20 cellular contexts compared by ENCODE assay signal in genomic region chr12:57203201-57203600, GRCh38. TPM values are rescaled to one million over a fixed set of nuclear protein-coding genes. Genes with fewer than 3 reads are reported as not detected.
DNase-seq lines count a peak whose midpoint lies in the region; ATAC-seq and TF ChIP-seq lines count a peak whose summit lies in the region.
"Had no signal": no experiment of that assay in that cellular context is flagged by ENCODE, and none has a peak within 500 bp of the region (broad histone marks: within the 10 kb centered on the region; RNA-seq: fewer than 3 reads in every experiment).

No MANE protein-coding gene starts in this region.

- peaks cover 32% of the 10 kb centered on the region for H3K36me3 Mint-ChIP-seq in MCF 10A (ENCODE audit: insufficient read depth, unreplicated experiment)
- H3K36me3 Mint-ChIP-seq: CD8-positive, alpha-beta memory T cell had no signal

- H3K18ac ChIP-seq in mesenchymal stem cell (ENCODE audit: low read depth in 1 of 2, low read length in 2 of 2) = no peak overlapping the region

- H3K27me3 Mint-ChIP-seq in MCF 10A (ENCODE audit: insufficient read depth, unreplicated experiment) = no peaks in the 10 kb centered on the region
- H3K27me3 Mint-ChIP-seq: CD4-positive, alpha-beta T cell; CD8-positive, alpha-beta memory T cell had no signal

- H4K8ac ChIP-seq in mesenchymal stem cell (ENCODE audit: low read length) = no peak overlapping the region

- no peaks in the 10 kb centered on the region for H3K27me3 ChIP-seq in breast epithelium
- no peaks in the 10 kb centered on the region for H3K27me3 ChIP-seq in mesenchymal stem cell (ENCODE audit: control insufficient read depth in 1 of 2, insufficient read depth in 1 of 2, low read length in 2 of 2)
- H3K27me3 ChIP-seq: BE2C; BLaER1 treated with 17β-estradiol and CSF1 and Interleukin-3, amounts not matched to agents 10 nM and 100 nM had no signal

- H3K27ac Mint-ChIP-seq in MCF 10A (ENCODE audit: low read depth, unreplicated experiment) = peak overlapping the region; percentile 57
- H3K27ac Mint-ChIP-seq: CD14-positive monocyte; CD4-positive, alpha-beta T cell; CD8-positive, alpha-beta memory T cell had no signal

- no peak overlapping the region for H3K27ac ChIP-seq in breast epithelium
- H3K27ac ChIP-seq in RWPE1 = peak overlapping the region; percentile 19; the same call in 1 of the 2 replicates
- H3K27ac ChIP-seq in mesenchymal stem cell (ENCODE audit: low read length, poor library complexity, severe bottlenecking) = no peak overlapping the region
- H3K27ac ChIP-seq: 22Rv1; BLaER1 treated with 17β-estradiol and CSF1 and Interleukin-3, amounts not matched to agents 10 nM and 100 nM; GM23248 had no signal

- H3K4me1 ChIP-seq in breast epithelium (no peaks in the 10 kb centered on the region), mesenchymal stem cell (ENCODE audit: control insufficient read depth, insufficient read depth, low read depth, low read length) (no peaks in the 10 kb centered on the region)
- H3K4me1 ChIP-seq: BE2C had no signal

- H3K9me3 Mint-ChIP-seq in MCF 10A (ENCODE audit: unreplicated experiment) = no peaks in the 10 kb centered on the region
- H3K9me3 Mint-ChIP-seq: CD4-positive, alpha-beta T cell had no signal

- no peak overlapping the region for H3K23ac ChIP-seq in mesenchymal stem cell (ENCODE audit: low read length in 2 of 2)

- H3K9me3 ChIP-seq in breast epithelium (no peaks in the 10 kb centered on the region), mesenchymal stem cell (ENCODE audit: control insufficient read depth, low read length) (no peaks in the 10 kb centered on the region)
- H3K9me3 ChIP-seq: BE2C; BLaER1 treated with 17β-estradiol and CSF1 and Interleukin-3, amounts not matched to agents 10 nM and 100 nM had no signal

- TF ChIP-seq CTCF in MCF 10A (IDR thresholded peaks at IDR 0.05; ENCODE audit: unreplicated experiment) = no peak
- no peak for TF ChIP-seq CTCF in breast epithelium (IDR thresholded peaks at IDR 0.05)
- TF ChIP-seq CTCF in RWPE1 (conservative IDR thresholded peaks at IDR 0.05; ENCODE audit: low read depth) = no peak

- no peak overlapping the region for H3K4ac ChIP-seq in mesenchymal stem cell (ENCODE audit: low read depth in 1 of 2, low read length in 2 of 2)

- no peak overlapping the region for H2BK15ac ChIP-seq in mesenchymal stem cell (ENCODE audit: low read depth, poor library complexity, severe bottlenecking)

- H3K4me2 ChIP-seq in mesenchymal stem cell (ENCODE audit: low read length, poor library complexity, severe bottlenecking) = no peak overlapping the region
- H3K4me2 ChIP-seq: BLaER1 treated with 17β-estradiol and CSF1 and Interleukin-3, amounts not matched to agents 10 nM and 100 nM had no signal

- H3K4me3 ChIP-seq in breast epithelium (no peak overlapping the region), mesenchymal stem cell (ENCODE audit: insufficient read depth in 1 of 2, low read depth in 1 of 2, low read length in 2 of 2) (no peak overlapping the region)
- H3K4me3 ChIP-seq: BLaER1 treated with 17β-estradiol and CSF1 and Interleukin-3, amounts not matched to agents 10 nM and 100 nM; GM23248 had no signal

- DNase-seq in MCF 10A (ENCODE audit: unreplicated experiment) (no peak), breast epithelium (ENCODE audit: low spot score in 2 of 2) (no peak), RWPE1 (ENCODE audit: low spot score) (no peak), mesenchymal stem cell (no peak), AML-193 (lab: John Stamatoyannopoulos, UW) (no peak)
- no peak for DNase-seq in activated CD4-positive, alpha-beta T cell treated with anti-CD3 and anti-CD28 coated beads for 1 hour
- DNase-seq: BE2C; CD4-positive, alpha-beta T cell; CD8-positive, alpha-beta memory T cell; DMS 273 treated with DMSO at 0.1 percent for 48 hours; DMS79; GM23248; H7; HCEC 1CT had no signal

- CTCF ChIA-PET in MCF 10A (lab: Yijun Ruan, JAX) = no interaction called here
- CTCF ChIA-PET in RWPE1 (lab: Yijun Ruan, JAX) = no interaction called here

- intact Hi-C loops in MCF 10A (cut with micrococcal nuclease) (no loop called here), breast epithelium (cut with DNase I; ENCODE audit: low total_unique reads) (no loop called here)

- H2AK5ac ChIP-seq in mesenchymal stem cell (ENCODE audit: low read length, severe bottlenecking) = no peak overlapping the region

- no peaks in the 10 kb centered on the region for H3K4me1 Mint-ChIP-seq in MCF 10A (ENCODE audit: insufficient read depth, unreplicated experiment)
- H3K4me1 Mint-ChIP-seq: CD14-positive monocyte; CD8-positive, alpha-beta memory T cell had no signal

- TF ChIP-seq POLR2A in breast epithelium (IDR thresholded peaks at IDR 0.05) = no peak

- no peak overlapping the region for H3K9ac ChIP-seq in mesenchymal stem cell (ENCODE audit: low read length)
- H3K9ac ChIP-seq: GM23248 had no signal

- H4K91ac ChIP-seq in mesenchymal stem cell (ENCODE audit: low read length) = peak overlapping the region; percentile 18

- POLR2A ChIA-PET in MCF 10A (lab: Yijun Ruan, JAX) = no interaction called here
- POLR2A ChIA-PET in RWPE1 (lab: Yijun Ruan, JAX; ENCODE audit: low non-redundant PET) = no interaction called here

- H2BK5ac ChIP-seq in mesenchymal stem cell (ENCODE audit: low read depth, low read length, poor library complexity, severe bottlenecking) = no peak overlapping the region

- no peak overlapping the region for H3K14ac ChIP-seq in mesenchymal stem cell (ENCODE audit: low read length in 2 of 2)

- peaks cover 7% of the 10 kb centered on the region for H3K79me1 ChIP-seq in mesenchymal stem cell (replicated peaks; ENCODE audit: low read length, poor library complexity, severe bottlenecking)

- H2BK120ac ChIP-seq in mesenchymal stem cell (ENCODE audit: low read depth, low read length) = no peak overlapping the region

- H3K36me3 ChIP-seq in breast epithelium (peaks cover 4% of the 10 kb centered on the region), mesenchymal stem cell (ENCODE audit: control insufficient read depth in 1 of 2, insufficient read depth in 2 of 2, low read depth in 1 of 2, low read length in 2 of 2) (peaks cover 95 to 97% of the 10 kb centered on the region in 2 experiments)
- H3K36me3 ChIP-seq: BE2C had no signal

- H3K4me3 Mint-ChIP-seq in MCF 10A (ENCODE audit: unreplicated experiment) = no peak overlapping the region
- H3K4me3 Mint-ChIP-seq: CD14-positive monocyte; CD4-positive, alpha-beta T cell; CD8-positive, alpha-beta memory T cell had no signal

- 96% methylated on average over 28 of the region's 28 CpGs for WGBS in mesenchymal stem cell

- H2AFZ ChIP-seq in mesenchymal stem cell (ENCODE audit: low read depth, low read length) = no peak overlapping the region
- H2AFZ ChIP-seq: GM23248 had no signal

- BruUV-seq in MCF 10A (replicated peaks; lab: Mats Ljungman, UMichigan) = no TSS peak

- no peak overlapping the region for H2BK12ac ChIP-seq in mesenchymal stem cell (ENCODE audit: low read length in 2 of 2)

- ATAC-seq in GM21360 (IDR thresholded peaks at IDR 0.05; ENCODE audit: unreplicated experiment) = no peak

RNA-seq across cellular contexts. Expression of gene NXPH4, which starts 13.4 kb away (rescaled TPM):
- total RNA-seq in MCF 10A (2022) (2.2 and 2.8 TPM in 2 replicates), breast epithelium (under 1 TPM in 1 of 3 donors, not detected in 2; 0.33 TPM)
- polyA plus RNA-seq in mesenchymal stem cell (2013, experiment 1 of 2) = 1.8 TPM
- 1.6 TPM for polyA plus RNA-seq in mesenchymal stem cell (2013, experiment 2 of 2)
- total RNA-seq: CD4-positive, alpha-beta T cell had no signal
- polyA plus RNA-seq: CD14-positive monocyte; CD8-positive, alpha-beta memory T cell had no signal

RNA-seq across cellular contexts. Expression of gene SHMT2, which starts 26.3 kb away (rescaled TPM):
- total RNA-seq in MCF 10A (2022) (375 and 421 TPM in 2 replicates), breast epithelium (10 to 100 TPM; 37.9 to 63.3 (median 46.7) TPM)
- polyA plus RNA-seq in mesenchymal stem cell (2013, experiment 1 of 2) = 196 TPM
- 196 TPM for polyA plus RNA-seq in mesenchymal stem cell (2013, experiment 2 of 2)

RNA-seq across cellular contexts. Expression of gene STAC3, which starts 47.8 kb away (rescaled TPM):
- total RNA-seq in MCF 10A (2022) (2.5 and 2.8 TPM in 2 replicates), breast epithelium (1 to 10 TPM in 2 of 3 donors, under 1 TPM in 1; 0.98 to 3.2 (median 1.6) TPM)
- polyA plus RNA-seq in mesenchymal stem cell (2013, experiment 1 of 2) = 0.61 TPM
- 0.21 TPM for polyA plus RNA-seq in mesenchymal stem cell (2013, experiment 2 of 2)
- polyA plus RNA-seq: CD8-positive, alpha-beta memory T cell had no signal

RNA-seq across cellular contexts. Expression of gene LRP1-AS, which starts 55.8 kb away (rescaled TPM):
- total RNA-seq in MCF 10A (2022) (not detected in 2 replicates), breast epithelium (not detected)
- not detected for polyA plus RNA-seq in mesenchymal stem cell (2013, experiment 1 of 2)
- not detected for polyA plus RNA-seq in mesenchymal stem cell (2013, experiment 2 of 2)
- total RNA-seq: CD4-positive, alpha-beta T cell; CD8-positive, alpha-beta memory T cell; GM23248; H1; H7 had no signal
- polyA plus RNA-seq: AG04450; CD8-positive, alpha-beta memory T cell; H1 had no signal
